Comparison of ENCODE assay signal across 30 cellular contexts in the genomic region with DNA sequence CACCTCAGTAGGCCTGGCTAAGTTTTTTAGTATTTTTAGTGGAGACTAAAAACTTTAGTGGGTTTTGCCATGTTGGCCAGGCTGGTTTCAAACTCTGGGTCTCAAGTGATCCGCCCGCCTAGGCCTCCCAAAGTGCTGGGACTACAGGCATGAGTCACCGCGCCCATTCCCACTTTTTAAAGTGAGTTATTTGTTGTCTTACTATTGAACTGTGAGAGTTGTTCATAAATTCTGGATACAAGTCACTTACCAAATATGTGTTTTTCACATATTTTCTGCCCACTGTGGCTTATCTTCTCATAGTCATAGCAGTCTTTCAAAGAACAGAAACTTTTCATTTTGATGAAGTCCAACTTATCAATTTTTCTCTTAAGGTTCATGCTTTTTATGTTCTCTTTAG. TPM values are rescaled to one million over a fixed set of nuclear protein-coding genes. Genes with fewer than 3 reads are reported as not detected.
DNase-seq lines count a peak whose midpoint lies in the region; ATAC-seq, FAIRE-seq and TF ChIP-seq lines count a peak whose summit lies in the region.
"Had no signal": no experiment of that assay in that cellular context is flagged by ENCODE, and none has a peak within 500 bp of the region (broad histone marks: within the 10 kb centered on the region; RNA-seq: fewer than 3 reads in every experiment).

No MANE protein-coding gene starts in this region.

- H3K4me3 ChIP-seq in astrocyte (ENCODE audit: insufficient read depth, low read depth, low read length) (no peak overlapping the region), fibroblast of the aortic adventitia (ENCODE audit: low read depth, low read length) (no peak overlapping the region), Peyer's patch (no peak overlapping the region)
- H3K4me3 ChIP-seq: BLaER1, K562, SK-N-MC had no signal

- TF ChIP-seq CTCF in astrocyte (IDR thresholded peaks at IDR 0.05; ENCODE audit: insufficient read depth, low read depth, low read length), result no peak
- no peak for TF ChIP-seq CTCF in fibroblast of the aortic adventitia (IDR thresholded peaks at IDR 0.05; ENCODE audit: insufficient read depth, low read length)
- no peak for TF ChIP-seq CTCF in Peyer's patch (IDR thresholded peaks at IDR 0.05)

- FAIRE-seq in astrocyte (lab: Jason Lieb, UNC), result no peak
- FAIRE-seq: GM12892, GM19239, H1, K562 had no signal

- H3K4me3 Mint-ChIP-seq in astrocyte (ENCODE audit: unreplicated experiment), result no peak overlapping the region
- H3K4me3 Mint-ChIP-seq: CD4-positive, CD25-positive, alpha-beta regulatory T cell had no signal

- H3K36me3 ChIP-seq in astrocyte (ENCODE audit: insufficient read depth, low read length) (no peaks in the 10 kb centered on the region), Peyer's patch (no peaks in the 10 kb centered on the region)
- H3K36me3 ChIP-seq: BLaER1 had no signal

- H3K27me3 Mint-ChIP-seq in astrocyte (ENCODE audit: low read depth, unreplicated experiment), result no peaks in the 10 kb centered on the region

- no peak overlapping the region for H3K9ac ChIP-seq in astrocyte (ENCODE audit: low read length)
- H3K9ac ChIP-seq: BLaER1 had no signal

- H3K4me1 ChIP-seq in astrocyte (ENCODE audit: insufficient read depth, low read length), result peaks cover 3% of the 10 kb centered on the region
- no peaks in the 10 kb centered on the region for H3K4me1 ChIP-seq in Peyer's patch

- H3K79me2 ChIP-seq in astrocyte (ENCODE audit: insufficient read depth, low read length), result no peaks in the 10 kb centered on the region

- H3K9me3 ChIP-seq in astrocyte (ENCODE audit: insufficient read depth, low read depth, low read length) (no peaks in the 10 kb centered on the region), Peyer's patch (no peaks in the 10 kb centered on the region)

- H3K36me3 Mint-ChIP-seq in astrocyte (ENCODE audit: low read depth, unreplicated experiment), result no peaks in the 10 kb centered on the region
- H3K36me3 Mint-ChIP-seq: CD4-positive, CD25-positive, alpha-beta regulatory T cell had no signal

- no peaks in the 10 kb centered on the region for H3K27me3 ChIP-seq in astrocyte (ENCODE audit: insufficient read depth, low read length)
- no peaks in the 10 kb centered on the region for H3K27me3 ChIP-seq in Peyer's patch
- H3K27me3 ChIP-seq: BLaER1 had no signal

- H2AFZ ChIP-seq in astrocyte (ENCODE audit: low read depth, low read length), result no peak overlapping the region

- peak; percentile 29 for DNase-seq in A172 (ENCODE audit: low spot score)
- DNase-seq in M059J (ENCODE audit: low read depth), result peak; percentile 26
- peak; percentile 68 for DNase-seq in astrocyte (ENCODE audit: low read depth)
- peak; percentile 3 for DNase-seq in fibroblast of the aortic adventitia (ENCODE audit: low read depth)
- no peak for DNase-seq in Peyer's patch
- DNase-seq in NCI-H1092 treated with DMSO at 0.1 percent for 48 hours (lab: John Stamatoyannopoulos, UW), result no peak
- DNase-seq in AG20443 (ENCODE audit: low spot score), result no peak
- DNase-seq: ACHN; CD4-positive, CD25-positive, alpha-beta regulatory T cell; COR-L47; DMS79; HCEC 1CT; MM.1S; NCI-H1417; NCI-H1694; NCI-H2081 treated with DMSO at 0.1 percent for 48 hours; NCI-H2171; NCI-H226; NCI-H510A; NCI-H69; SHP77 treated with DMSO at 0.1 percent for 48 hours had no signal

- H3K27ac ChIP-seq in astrocyte (ENCODE audit: low read depth, low read length) (no peak overlapping the region), Peyer's patch (no peak overlapping the region)
- H3K27ac ChIP-seq: 22Rv1, BLaER1, SK-N-MC had no signal

- H3K4me1 Mint-ChIP-seq in astrocyte (ENCODE audit: low read depth, unreplicated experiment), result peaks cover 17% of the 10 kb centered on the region

- no peak overlapping the region for H3K4me2 ChIP-seq in astrocyte (ENCODE audit: low read length)

- ATAC-seq in GM18498 (IDR thresholded peaks at IDR 0.05; ENCODE audit: unreplicated experiment), result no peak
- ATAC-seq: K562 had no signal

- TF ChIP-seq POLR2A in Peyer's patch (IDR thresholded peaks at IDR 0.05), result no peak

- H3K27ac Mint-ChIP-seq in astrocyte (ENCODE audit: unreplicated experiment), result peak overlapping the region; percentile 10
- H3K27ac Mint-ChIP-seq: CD4-positive, CD25-positive, alpha-beta regulatory T cell had no signal

- no peaks in the 10 kb centered on the region for H4K20me1 ChIP-seq in astrocyte (ENCODE audit: insufficient read depth, low read length)
- H4K20me1 ChIP-seq: BLaER1 had no signal

- H3K9me3 Mint-ChIP-seq in astrocyte (ENCODE audit: unreplicated experiment), result peaks cover 2% of the 10 kb centered on the region

RNA-seq across cellular contexts. Expression of a gene that starts 29.9 kb away (rescaled TPM):
- total RNA-seq in A172 (2014; rRNA removed; shearing (Covaris generic)), result 1.1 and 2.9 TPM in 2 replicates
- total RNA-seq in M059J (2014; rRNA removed; shearing (Covaris generic)), result 0.02 TPM in 1 of 2 replicates, not detected in the other
- 0.94 and 2.2 TPM in 2 replicates for total RNA-seq in astrocyte
- total RNA-seq in fibroblast of the aortic adventitia (ENCODE audit: low replicate concordance), result not detected in 2 replicates
- under 1 TPM in 1 of 4 donors, not detected in 3; 0.35 TPM for total RNA-seq in Peyer's patch
- total RNA-seq: CD4-positive, CD25-positive, alpha-beta regulatory T cell; HT-29; K562 had no signal

Comparison
In these comparisons a context has a peak if more than half of its experiments do, and no peak if none do; other contexts are left out.
1. DNase-seq: peak in A172 (single experiment), M059J (single experiment), astrocyte (single experiment) and fibroblast of the aortic adventitia (single experiment); none in Peyer's patch (0 of 3), NCI-H1092 treated with DMSO at 0.1 percent for 48 hours (single experiment) and AG20443 (single experiment).